ENCODE assay signal across 8 cellular contexts in the genomic region with DNA sequence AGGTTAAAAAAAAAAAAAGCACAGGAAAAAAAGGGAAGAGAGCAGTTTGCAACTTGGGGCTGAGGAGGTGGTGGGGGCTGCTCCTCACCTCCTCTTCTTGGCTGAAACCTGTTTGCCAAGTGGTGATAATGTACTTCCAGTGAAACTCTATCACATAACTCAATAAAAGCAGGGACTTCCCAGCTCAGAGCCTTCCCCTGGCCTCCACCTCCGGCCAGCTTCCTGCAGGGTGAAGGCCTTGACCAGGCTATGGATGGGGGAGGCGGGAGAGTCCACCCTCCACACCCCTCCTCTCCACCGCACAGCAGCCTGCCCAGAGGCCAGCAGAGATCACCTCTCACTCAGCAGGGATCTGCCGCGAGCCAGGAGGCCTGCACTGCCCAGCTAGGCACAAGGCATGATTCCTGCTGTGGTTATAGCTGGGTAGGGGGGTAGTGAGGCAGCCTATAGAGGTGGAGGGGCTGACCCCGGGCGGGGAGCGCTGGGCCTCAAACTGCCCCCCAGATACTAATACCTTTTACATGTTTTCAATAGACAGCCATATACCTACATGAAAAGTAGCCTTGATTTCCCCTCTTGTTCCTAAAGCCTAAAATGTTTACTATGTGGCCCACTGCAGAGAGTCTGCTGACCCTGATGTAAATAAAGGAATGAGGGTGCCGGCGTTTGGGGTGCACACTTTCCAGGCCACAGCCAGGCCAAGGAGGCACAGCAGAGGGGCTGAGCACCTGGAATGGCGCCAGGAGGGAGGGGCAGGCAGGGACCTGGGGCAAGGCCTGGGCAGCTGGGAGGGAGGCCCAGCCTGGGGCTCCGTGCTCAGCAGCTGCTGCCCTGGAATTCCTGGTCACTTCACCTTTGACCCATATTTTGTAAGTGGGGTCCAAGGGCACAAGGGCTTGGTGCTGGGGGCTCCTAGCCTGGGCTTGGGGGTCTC. TPM values are rescaled to one million over a fixed set of nuclear protein-coding genes. Genes with fewer than 3 reads are reported as not detected.
DNase-seq lines count a peak whose midpoint lies in the region; ATAC-seq and TF ChIP-seq lines count a peak whose summit lies in the region.

No MANE protein-coding gene starts in this region.

- no peak overlapping the region for H3K4me3 Mint-ChIP-seq in HFFc6

- H3K4me1 ChIP-seq in sigmoid colon, result peaks cover 0 to 93% (median 90%) of the 10 kb centered on the region in 4 donors

- peaks cover 6% of the 10 kb centered on the region for H3K27me3 Mint-ChIP-seq in HFFc6 (ENCODE audit: insufficient read depth)

- TF ChIP-seq POLR2A in sigmoid colon (IDR thresholded peaks at IDR 0.05), result no peak

- peak overlapping the region; percentile 53; the same call in 1 of the 2 replicates for H3K27ac Mint-ChIP-seq in HFFc6

- no peak overlapping the region for H3K4me3 ChIP-seq in sigmoid colon

- no peak for TF ChIP-seq EP300 in sigmoid colon (IDR thresholded peaks at IDR 0.05)

- H3K9me3 Mint-ChIP-seq in HFFc6, result no peaks in the 10 kb centered on the region

- no peaks in the 10 kb centered on the region for H3K27me3 ChIP-seq in sigmoid colon

- DNase-seq in HFFc6, result no peak
- peak; percentile 75 for DNase-seq in left ventricle myocardium superior
- DNase-seq in sigmoid colon, result no peak
- DNase-seq in GM19238 (ENCODE audit: insufficient read length, low spot score), result no peak
- DNase-seq in posterior cingulate gyrus, result no peak
- no peak for DNase-seq in middle frontal gyrus (ENCODE audit: extremely low spot score, low spot score)

- H3K36me3 Mint-ChIP-seq in HFFc6 (ENCODE audit: low read depth), result peaks cover 3% of the 10 kb centered on the region; the same call in 1 of the 2 replicates

- TF ChIP-seq CTCF in HFFc6 (IDR thresholded peaks at IDR 0.05), result no peak
- no peak for TF ChIP-seq CTCF in VCaP (conservative IDR thresholded peaks at IDR 0.05)
- TF ChIP-seq CTCF in sigmoid colon (IDR thresholded peaks at IDR 0.05), result no peak

- peaks cover 0 to 4% (median 0%) of the 10 kb centered on the region in 4 donors for H3K36me3 ChIP-seq in sigmoid colon

- H3K27ac ChIP-seq in VCaP (peak overlapping the region; percentile 75), sigmoid colon (peak overlapping the region; percentile 61 to 89 (median 82))

- 25 to 46% methylated on average over 12 of the region's 12 CpGs for WGBS in sigmoid colon, 2 donors

- intact Hi-C loops in left ventricle myocardium superior (cut with micrococcal nuclease) (no loop called here), sigmoid colon (cut with DNase I) (no loop called here), posterior cingulate gyrus (cut with DNase I) (no loop called here)

- no peaks in the 10 kb centered on the region for H3K9me3 ChIP-seq in sigmoid colon

- H3K4me1 Mint-ChIP-seq in HFFc6 (ENCODE audit: low read depth), result peaks cover 14% of the 10 kb centered on the region

- ATAC-seq in left ventricle myocardium superior, result peak; percentile 84
- ATAC-seq in HG02852 (IDR thresholded peaks at IDR 0.05; ENCODE audit: unreplicated experiment), result no peak

RNA-seq across cellular contexts. Expression of a gene that starts 10.3 kb away (rescaled TPM):
- total RNA-seq in HFFc6 (2021; fragmentation: NEBNext Ultra II Directional; extraction: Animal tissue kit (Norgen Biotek cat#: 25700)), result 10 to 100 TPM; 28.5 to 31.5 (median 29.5) TPM
- total RNA-seq in left ventricle myocardium superior (33.8 TPM), sigmoid colon (10 to 100 TPM; 11.0 to 14.1 (median 12.1) TPM)
- 10 to 100 TPM; 25.2 to 38.3 (median 26.1) TPM for polyA plus RNA-seq in sigmoid colon

RNA-seq across cellular contexts. Expression of a gene that starts 30.3 kb away (rescaled TPM):
- 10 to 100 TPM; 20.6 to 28.4 (median 22.5) TPM for total RNA-seq in HFFc6 (2021; fragmentation: NEBNext Ultra II Directional; extraction: Animal tissue kit (Norgen Biotek cat#: 25700))
- total RNA-seq in left ventricle myocardium superior (23.9 TPM), sigmoid colon (10 to 100 TPM; 25.3 to 57.4 (median 34.1) TPM)
- polyA plus RNA-seq in sigmoid colon, result 10 to 100 TPM; 11.4 to 27.9 (median 14.3) TPM
